Comparison of ENCODE assay signal across 1 cellular context in the genomic region with DNA sequence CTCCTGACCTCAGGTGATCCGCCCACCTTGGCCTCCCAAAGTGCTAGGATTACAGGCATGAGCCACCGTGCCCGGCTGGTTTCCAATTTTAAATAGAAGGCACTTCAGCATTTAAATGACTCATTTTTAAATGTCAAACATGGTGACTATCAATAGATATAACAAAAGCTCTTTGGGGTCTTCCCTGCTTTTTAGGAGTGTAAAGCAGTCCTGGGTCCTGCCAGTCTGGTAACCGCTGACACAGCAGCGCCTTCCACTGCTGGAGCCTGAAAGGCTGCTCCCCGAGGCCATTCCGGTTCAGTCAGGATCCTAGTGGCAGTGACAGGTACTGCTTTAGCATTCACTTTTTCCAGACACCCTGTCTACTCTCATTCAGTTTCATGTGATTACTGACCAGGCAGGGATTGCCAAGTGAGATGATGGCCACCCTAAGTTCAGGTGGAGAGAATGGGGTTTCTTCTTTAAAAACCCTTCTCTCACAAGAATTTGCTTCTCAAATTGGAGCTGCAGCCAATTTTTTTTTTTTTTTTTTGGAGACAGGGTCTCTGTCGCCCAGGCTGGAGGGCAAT.
TF ChIP-seq lines count a peak whose summit lies in the region.

No MANE protein-coding gene starts in this region.

TF ChIP-seq in H1, 55 proteins besides CTCF, POLR2A, EP300 and RAD21:
- 0 out of 2 replicates have a peak, but pooled peaks have one; percentile 19 for TF ChIP-seq MAX (IDR thresholded peaks at IDR 0.05)
- 0 out of 2 replicates have a peak, but pooled peaks have one; percentile 19 for TF ChIP-seq TAF1 (IDR thresholded peaks at IDR 0.05; ENCODE audit: low read depth, low read length)
- TF ChIP-seq NRF1 (IDR thresholded peaks at IDR 0.05; ENCODE audit: low read depth, low read length) = no peak
- no peak for TF ChIP-seq JUND (IDR thresholded peaks at IDR 0.05; ENCODE audit: low read length)
- TF ChIP-seq SIN3A (conservative IDR thresholded peaks at IDR 0.05 in 1 of 2, IDR thresholded peaks at IDR 0.05 in 1 of 2; ENCODE audit: low read depth in 1 of 2, low read length in 2 of 2) = peak in 1 of 2 experiments; percentile 79; a peak in 1 of 4 replicates
- peak; percentile 75 for TF ChIP-seq SAP30 (IDR thresholded peaks at IDR 0.05; ENCODE audit: insufficient read depth, insufficient replicate concordance, low read length)
- no peak for TF ChIP-seq BACH1 (IDR thresholded peaks at IDR 0.05; ENCODE audit: low read length)
- peak; percentile 63; the same call in 1 of the 2 replicates for TF ChIP-seq MAFK (IDR thresholded peaks at IDR 0.05; ENCODE audit: low read depth, low read length)
- TF ChIP-seq FOSL1 (IDR thresholded peaks at IDR 0.05; ENCODE audit: insufficient read depth, low read depth, low read length) = no peak
- no peak; the same call in 1 of the 2 replicates for TF ChIP-seq POLR2AphosphoS5 (IDR thresholded peaks at IDR 0.05; ENCODE audit: low read depth, low read length)
- 0 out of 2 replicates have a peak, but pooled peaks have one; percentile 12 for TF ChIP-seq CREB1 (IDR thresholded peaks at IDR 0.05)
- TF ChIP-seq BCL11A (IDR thresholded peaks at IDR 0.05; ENCODE audit: low read depth in 2 of 2, low read length in 2 of 2) = no peak
